In the genomic region with DNA sequence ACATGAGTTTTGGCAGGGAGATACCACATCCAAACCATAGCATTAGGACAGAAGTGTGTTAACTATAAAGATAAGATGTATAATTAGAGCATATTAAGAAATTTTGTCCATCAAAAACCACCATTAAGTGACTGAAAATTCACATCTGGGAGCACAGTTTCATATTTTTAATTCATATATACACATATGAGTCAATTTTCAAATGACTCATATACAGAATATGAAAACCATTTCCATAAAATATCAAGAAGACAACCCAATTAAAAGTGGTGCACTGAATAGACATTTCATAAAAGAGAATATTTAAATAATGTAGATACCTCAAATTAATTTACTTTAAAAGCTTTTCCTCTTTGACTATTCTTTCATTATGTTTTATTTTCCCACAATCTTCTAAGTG, we compare ENCODE assay signal across 16 cellular contexts. TPM values are rescaled to one million over a fixed set of nuclear protein-coding genes. Genes with fewer than 3 reads are reported as not detected.
"Had no signal": no experiment of that assay in that cellular context is flagged by ENCODE, and none has a peak within 500 bp of the region (broad histone marks: within the 10 kb centered on the region; RNA-seq: fewer than 3 reads in every experiment).

No MANE protein-coding gene starts in this region.

- H3K4me3 Mint-ChIP-seq: activated CD4-positive, alpha-beta T cell treated with anti-CD3 and anti-CD28 coated beads, Interleukin-2, amount 10 ng/mL, durations not matched to agents 24 days and 14 days; activated T-helper 1 cell treated with anti-CD3 and anti-CD28 coated beads, Interleukin-12 subunit alpha, Interleukin-12 subunit beta, Interleukin-2, Interleukin-4 antibody, amounts not matched to agents 30 ng/mL and 10 ng/mL and 1 ng/mL, durations not matched to agents 14 hours and 24 hours and 36 hours; WTC11 had no signal

- H3K4me1 Mint-ChIP-seq: WTC11 had no signal

- DNase-seq: activated CD4-positive, alpha-beta T cell treated with anti-CD3 and anti-CD28 coated beads, Interleukin-2, amount 10 ng/mL, durations not matched to agents 24 days and 14 days; colonic mucosa; left ventricle myocardium superior; SK-N-SH; stimulated activated CD4-positive, alpha-beta T cell treated with anti-CD3 and anti-CD28 coated beads, Interleukin-12 subunit alpha, Interleukin-12 subunit beta, amount 100 ng/mL, for 4 hours; stimulated activated naive CD4-positive, alpha-beta T cell treated with Interleukin-2 at 50 U/mL for 16 hours had no signal

- H3K9me3 Mint-ChIP-seq: activated T-helper 1 cell treated with anti-CD3 and anti-CD28 coated beads, Interleukin-12 subunit alpha, Interleukin-12 subunit beta, Interleukin-2, Interleukin-4 antibody, amounts not matched to agents 30 ng/mL and 10 ng/mL and 1 ng/mL, durations not matched to agents 14 hours and 24 hours and 36 hours; WTC11 had no signal

- H3K27ac Mint-ChIP-seq: activated CD4-positive, alpha-beta T cell treated with anti-CD3 and anti-CD28 coated beads, Interleukin-2, amount 10 ng/mL, durations not matched to agents 24 days and 14 days; activated T-helper 1 cell treated with anti-CD3 and anti-CD28 coated beads, Interleukin-12 subunit alpha, Interleukin-12 subunit beta, Interleukin-2, Interleukin-4 antibody, amounts not matched to agents 30 ng/mL and 10 ng/mL and 1 ng/mL, durations not matched to agents 14 hours and 24 hours and 36 hours; WTC11 had no signal

- ATAC-seq: gastroesophageal sphincter, left ventricle myocardium superior, WTC11 had no signal

- H3K36me3 Mint-ChIP-seq: WTC11 had no signal

- H3K4me3 ChIP-seq: colonic mucosa, gastroesophageal sphincter, thoracic aorta had no signal

RNA-seq across cellular contexts. Expression of gene MUCL1, which starts 25.3 kb away (rescaled TPM):
- total RNA-seq: activated T-helper 1 cell treated with anti-CD3 and anti-CD28 coated beads, Interleukin-12 subunit alpha, Interleukin-12 subunit beta, Interleukin-2, Interleukin-4 antibody, amounts not matched to agents 30 ng/mL and 10 ng/mL and 1 ng/mL, durations not matched to agents 14 hours and 24 hours and 36 hours; astrocyte; cardiac septum; colonic mucosa; gastroesophageal sphincter; kidney epithelial cell; left ventricle myocardium superior; osteoblast; T-helper 1 cell treated with Interleukin-12 subunit alpha and Interleukin-12 subunit beta and Interleukin-4 antibody, amounts not matched to agents 30 ng/mL and 1 ng/mL, for 36 hours; thoracic aorta; ureter; WTC11 had no signal
